ENCODE assay signal across 11 cellular contexts in the genomic region with DNA sequence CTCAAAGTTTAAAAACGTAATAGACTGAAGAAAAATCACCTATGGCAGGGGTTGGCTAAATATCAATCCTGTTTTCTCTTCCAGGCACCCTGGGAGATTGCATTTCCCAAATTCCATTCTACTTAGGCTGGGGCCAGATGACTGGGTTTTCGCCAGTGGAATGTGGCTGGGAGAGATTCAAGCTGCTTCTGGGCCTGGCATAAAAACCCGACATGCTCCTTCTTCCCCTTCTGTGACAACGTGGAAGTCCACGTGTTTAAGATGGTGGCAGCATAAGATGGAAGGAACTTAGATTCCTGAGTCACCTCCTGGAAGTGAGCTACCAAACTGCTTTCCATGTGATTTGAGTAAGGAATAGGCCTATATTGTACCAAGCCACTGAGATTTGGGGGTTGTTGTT.
DNase-seq lines count a peak whose midpoint lies in the region; ATAC-seq, FAIRE-seq and TF ChIP-seq lines count a peak whose summit lies in the region.
"Had no signal": no experiment of that assay in that cellular context is flagged by ENCODE, and none has a peak within 500 bp of the region (broad histone marks: within the 10 kb centered on the region; RNA-seq: fewer than 3 reads in every experiment).

No MANE protein-coding gene starts in this region.

- intact Hi-C loops in heart right ventricle (cut with DNase I): no loop called here
- intact Hi-C loops in cardiac septum (cut with DNase I): no loop called here
- intact Hi-C loops in prostate gland (cut with DNase I): no loop called here

- peaks cover 2% of the 10 kb centered on the region for H3K9me3 Mint-ChIP-seq in astrocyte (ENCODE audit: unreplicated experiment)

- H3K36me3 Mint-ChIP-seq in astrocyte (ENCODE audit: low read depth, unreplicated experiment): peaks cover 2% of the 10 kb centered on the region

- no peak overlapping the region for H3K4me3 Mint-ChIP-seq in astrocyte (ENCODE audit: unreplicated experiment)

- no peaks in the 10 kb centered on the region for H3K79me2 ChIP-seq in astrocyte (ENCODE audit: insufficient read depth, low read length)

- no peaks in the 10 kb centered on the region for H3K9me3 ChIP-seq in heart right ventricle
- H3K9me3 ChIP-seq in astrocyte (ENCODE audit: insufficient read depth, low read depth, low read length): no peaks in the 10 kb centered on the region
- H3K9me3 ChIP-seq in prostate gland: no peaks in the 10 kb centered on the region
- H3K9me3 ChIP-seq in small intestine (ENCODE audit: control insufficient read depth, low read depth): no peaks in the 10 kb centered on the region
- H3K9me3 ChIP-seq: BE2C had no signal

- TF ChIP-seq CTCF in heart right ventricle (IDR thresholded peaks at IDR 0.05): no peak
- no peak for TF ChIP-seq CTCF in astrocyte (IDR thresholded peaks at IDR 0.05; ENCODE audit: insufficient read depth, low read depth, low read length)
- TF ChIP-seq CTCF in prostate gland (IDR thresholded peaks at IDR 0.05): no peak

- H3K4me3 ChIP-seq in heart right ventricle: no peak overlapping the region
- no peak overlapping the region for H3K4me3 ChIP-seq in astrocyte (ENCODE audit: insufficient read depth, low read depth, low read length)
- H3K4me3 ChIP-seq in prostate gland: no peak overlapping the region
- H3K4me3 ChIP-seq in small intestine (ENCODE audit: low read depth in 1 of 2, low read length in 2 of 2): no peak overlapping the region

- H3K4me2 ChIP-seq in astrocyte (ENCODE audit: low read length): peak overlapping the region; percentile 8

- WGBS in heart right ventricle, 2 donors: 21 to 29% methylated on average over 5 of the region's 5 CpGs
- 42% methylated on average over 5 of the region's 5 CpGs for WGBS in prostate gland
- WGBS in small intestine, 3 donors: 57 to 76% (median 67%) methylated on average over 5 of the region's 5 CpGs

- no peaks in the 10 kb centered on the region for H4K20me1 ChIP-seq in astrocyte (ENCODE audit: insufficient read depth, low read length)

- no peak for TF ChIP-seq POLR2A in prostate gland (IDR thresholded peaks at IDR 0.05)

- peaks cover 2% of the 10 kb centered on the region for H3K27me3 Mint-ChIP-seq in astrocyte (ENCODE audit: low read depth, unreplicated experiment)

- H3K27ac Mint-ChIP-seq in astrocyte (ENCODE audit: unreplicated experiment): peak overlapping the region; percentile 89

- H3K27me3 ChIP-seq in heart right ventricle (peaks cover 0 to 5% (median 0%) of the 10 kb centered on the region in 7 donors), astrocyte (ENCODE audit: insufficient read depth, low read length) (no peaks in the 10 kb centered on the region), prostate gland (replicated peaks; ENCODE audit: insufficient read depth) (peaks cover 2% of the 10 kb centered on the region), small intestine (ENCODE audit: control insufficient read depth in 2 of 2, insufficient read depth in 2 of 2, low read length in 2 of 2) (peaks cover 0 to 3% of the 10 kb centered on the region in 2 donors)
- H3K27me3 ChIP-seq: BE2C had no signal

- H2AFZ ChIP-seq in astrocyte (ENCODE audit: low read depth, low read length): peak overlapping the region; percentile 70

- H3K4me1 ChIP-seq in heart right ventricle (peaks cover 0 to 10% (median 0%) of the 10 kb centered on the region in 9 donors), astrocyte (ENCODE audit: insufficient read depth, low read length) (peaks cover 25% of the 10 kb centered on the region), prostate gland (replicated peaks) (no peaks in the 10 kb centered on the region), small intestine (ENCODE audit: control insufficient read depth in 2 of 2, insufficient read depth in 1 of 2, low read depth in 1 of 2, low read length in 1 of 2) (no peaks in the 10 kb centered on the region)
- H3K4me1 ChIP-seq: BE2C had no signal

- FAIRE-seq in astrocyte (lab: Jason Lieb, UNC) (peak; percentile 60), urothelium cell line (lab: Jason Lieb, UNC) (no peak), small intestine (lab: Jason Lieb, UNC) (no peak)

- H3K36me3 ChIP-seq in heart right ventricle (no peaks in the 10 kb centered on the region), astrocyte (ENCODE audit: insufficient read depth, low read length) (no peaks in the 10 kb centered on the region), prostate gland (no peaks in the 10 kb centered on the region), small intestine (ENCODE audit: control insufficient read depth in 2 of 2, insufficient read depth in 2 of 2, low read length in 2 of 2) (no peaks in the 10 kb centered on the region)
- H3K36me3 ChIP-seq: BE2C had no signal

- H3K4me1 Mint-ChIP-seq in astrocyte (ENCODE audit: low read depth, unreplicated experiment): peaks cover 29% of the 10 kb centered on the region

- H3K9ac ChIP-seq in astrocyte (ENCODE audit: low read length): peak overlapping the region; percentile 35

- no peak overlapping the region for H3K27ac ChIP-seq in heart right ventricle
- H3K27ac ChIP-seq in astrocyte (ENCODE audit: low read depth, low read length): peak overlapping the region; percentile 78
- H3K27ac ChIP-seq in prostate gland: no peak overlapping the region
- H3K27ac ChIP-seq in small intestine (ENCODE audit: low read depth in 1 of 2, low read length in 1 of 2): no peak overlapping the region

- no peak for DNase-seq in heart right ventricle
- DNase-seq in cardiac septum (ENCODE audit: low spot score): no peak
- peak; percentile 98 for DNase-seq in astrocyte (ENCODE audit: low read depth)
- peak; percentile 65 for DNase-seq in iPS-NIHi11 (ENCODE audit: low spot score)
- DNase-seq in urothelium cell line (ENCODE audit: low spot score): peak; percentile 69
- no peak for DNase-seq in prostate gland (ENCODE audit: low spot score)
- DNase-seq in small intestine: no peak
- DNase-seq: activated CD8-positive, alpha-beta memory T cell treated with anti-CD3 and anti-CD28 coated beads, Interleukin-2, amount 50 U/mL, for 4 hours; BE2C had no signal

- peak in 6 of 8 donors; percentile 50 to 68 (median 57) for ATAC-seq in heart right ventricle
- ATAC-seq in GM19467 (IDR thresholded peaks at IDR 0.05; ENCODE audit: unreplicated experiment): no peak
- ATAC-seq: sciatic nerve had no signal

Comparison
In these comparisons a context has a peak if more than half of its experiments do, and no peak if none do; other contexts are left out.
1. DNase-seq: peak in astrocyte (single experiment), iPS-NIHi11 (single experiment) and urothelium cell line (single experiment); none in heart right ventricle (0 of 2), cardiac septum (single experiment), prostate gland (single experiment) and small intestine (single experiment).